In genomic region chr22:31489632-31490495, GRCh38 we compare ENCODE assay signal across 8 cellular contexts. TPM values are rescaled to one million over a fixed set of nuclear protein-coding genes. Genes with fewer than 3 reads are reported as not detected.
DNase-seq lines count a peak whose midpoint lies in the region; ATAC-seq lines count a peak whose summit lies in the region.

A gene with protein sequence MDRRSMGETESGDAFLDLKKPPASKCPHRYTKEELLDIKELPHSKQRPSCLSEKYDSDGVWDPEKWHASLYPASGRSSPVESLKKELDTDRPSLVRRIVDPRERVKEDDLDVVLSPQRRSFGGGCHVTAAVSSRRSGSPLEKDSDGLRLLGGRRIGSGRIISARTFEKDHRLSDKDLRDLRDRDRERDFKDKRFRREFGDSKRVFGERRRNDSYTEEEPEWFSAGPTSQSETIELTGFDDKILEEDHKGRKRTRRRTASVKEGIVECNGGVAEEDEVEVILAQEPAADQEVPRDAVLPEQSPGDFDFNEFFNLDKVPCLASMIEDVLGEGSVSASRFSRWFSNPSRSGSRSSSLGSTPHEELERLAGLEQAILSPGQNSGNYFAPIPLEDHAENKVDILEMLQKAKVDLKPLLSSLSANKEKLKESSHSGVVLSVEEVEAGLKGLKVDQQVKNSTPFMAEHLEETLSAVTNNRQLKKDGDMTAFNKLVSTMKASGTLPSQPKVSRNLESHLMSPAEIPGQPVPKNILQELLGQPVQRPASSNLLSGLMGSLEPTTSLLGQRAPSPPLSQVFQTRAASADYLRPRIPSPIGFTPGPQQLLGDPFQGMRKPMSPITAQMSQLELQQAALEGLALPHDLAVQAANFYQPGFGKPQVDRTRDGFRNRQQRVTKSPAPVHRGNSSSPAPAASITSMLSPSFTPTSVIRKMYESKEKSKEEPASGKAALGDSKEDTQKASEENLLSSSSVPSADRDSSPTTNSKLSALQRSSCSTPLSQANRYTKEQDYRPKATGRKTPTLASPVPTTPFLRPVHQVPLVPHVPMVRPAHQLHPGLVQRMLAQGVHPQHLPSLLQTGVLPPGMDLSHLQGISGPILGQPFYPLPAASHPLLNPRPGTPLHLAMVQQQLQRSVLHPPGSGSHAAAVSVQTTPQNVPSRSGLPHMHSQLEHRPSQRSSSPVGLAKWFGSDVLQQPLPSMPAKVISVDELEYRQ (minus strand): TSS chr22:31489842. CDS start chr22:31488718, 1,124 bp downstream.

- H3K27ac ChIP-seq in cingulate gyrus (ENCODE audit: low read depth, low read length) = peak within 1 kb of the TSS; percentile 92

- DNase-seq in SIG-M5 treated with dmso at 0.1 percent for 504 hours (lab: John Stamatoyannopoulos, UW; ENCODE audit: unreplicated experiment) (peak; percentile 75), SIG-M5 (lab: John Stamatoyannopoulos, UW) (no peak), NCI-H446 treated with DMSO at 0.1 percent for 48 hours (lab: John Stamatoyannopoulos, UW) (peak; percentile 58), left colon (peak; percentile 87 to 90)
- peak; percentile 86 for DNase-seq in activated CD4-positive, alpha-beta T cell treated with anti-CD3 and anti-CD28 coated beads for 48 hours
- peak; percentile 48 to 82 (median 76) for DNase-seq in stimulated activated CD4-positive, alpha-beta T cell treated with anti-CD3 and anti-CD28 coated beads, Interleukin-1b, Interleukin-23, amount 100 ng/mL, for 24 hours (ENCODE audit: low read depth in 4 of 4, low spot score in 1 of 4)

- intact Hi-C loops in left colon (cut with DNase I, micrococcal nuclease) = no loop called here

- peak; percentile 41 for ATAC-seq in HG03066 (IDR thresholded peaks at IDR 0.05; ENCODE audit: low read depth, unreplicated experiment)
- peak; percentile 90 for ATAC-seq in left colon

RNA-seq across cellular contexts. Expression of the gene that starts here (rescaled TPM):
- 10 to 100 TPM; 27.1 to 27.3 TPM for total RNA-seq in left colon
